ENCODE assay signal across 26 cellular contexts in genomic region chr11:23856654-23857053, GRCh38.
DNase-seq lines count a peak whose midpoint lies in the region; ATAC-seq, FAIRE-seq and TF ChIP-seq lines count a peak whose summit lies in the region.
"Had no signal": no experiment of that assay in that cellular context is flagged by ENCODE, and none has a peak within 500 bp of the region (broad histone marks: within the 10 kb centered on the region; RNA-seq: fewer than 3 reads in every experiment).

No MANE protein-coding gene starts in this region.

- in situ Hi-C loops in GM23248 (cut with MboI), result no loop called here

- no peaks in the 10 kb centered on the region for H4K20me1 ChIP-seq in GM23248 (ENCODE audit: insufficient read depth)

- peaks cover 11% of the 10 kb centered on the region for H3K4me1 ChIP-seq in GM23248 (ENCODE audit: insufficient read depth)
- H3K4me1 ChIP-seq: Caco-2, colonic mucosa had no signal

- H3K27ac ChIP-seq in GM23248, result no peak overlapping the region
- H3K27ac ChIP-seq: colonic mucosa, HL-60 had no signal

- no peak for TF ChIP-seq CTCF in bronchial epithelial cell (IDR thresholded peaks at IDR 0.05; ENCODE audit: insufficient read depth, low read length, severe bottlenecking)

- 4% methylated on average over 1 of the region's 1 CpG for WGBS in GM23248 (ENCODE audit: low coverage in 1 of 2, low lambda C conversion rate in 2 of 2, missing lambda C conversion rate in 2 of 2), 2 experiments

- H3K4me3 ChIP-seq in GM23248 (no peak overlapping the region), bronchial epithelial cell (ENCODE audit: low read depth, low read length) (no peak overlapping the region)
- H3K4me3 ChIP-seq: colonic mucosa, GM23338 had no signal

- H3F3A ChIP-seq in GM23248 (ENCODE audit: insufficient read depth), result no peaks in the 10 kb centered on the region

- peak overlapping the region; percentile 51 for H3K4me2 ChIP-seq in GM23248 (ENCODE audit: unreplicated experiment)
- H3K4me2 ChIP-seq: GM23338 had no signal

- H3K36me3 ChIP-seq in GM23248 (ENCODE audit: low read depth) (no peaks in the 10 kb centered on the region), bronchial epithelial cell (ENCODE audit: control insufficient read depth, insufficient read depth, low read length) (no peaks in the 10 kb centered on the region)
- H3K36me3 ChIP-seq: colonic mucosa had no signal

- peak; percentile 60 for DNase-seq in GM23248
- peak; percentile 6 for DNase-seq in NCI-H460 (ENCODE audit: extremely low read depth, low read depth)
- peak; percentile 58 for DNase-seq in bronchial epithelial cell (ENCODE audit: low read depth)
- peak; percentile 82 for DNase-seq in iris pigment epithelial cell (ENCODE audit: low read depth)
- DNase-seq in NCI-H1092 (lab: John Stamatoyannopoulos, UW), result no peak
- no peak for DNase-seq in DMS53 treated with DMSO at 0.1 percent for 48 hours (lab: John Stamatoyannopoulos, UW; ENCODE audit: unreplicated experiment)
- DNase-seq: activated CD8-positive, alpha-beta T cell treated with anti-CD3 and anti-CD28 coated beads, Interleukin-2, amount 10 ng/mL, durations not matched to agents 7 days and 5 days; activated naive CD4-positive, alpha-beta T cell treated with anti-CD3 and anti-CD28 coated beads, Interleukin-2, amount 10 ng/mL, durations not matched to agents 7 days and 5 days; activated T-cell treated with anti-CD3 and anti-CD28 coated beads, Interleukin-2, amount 50 U/mL, for 24 hours; Caco-2; colonic mucosa; left colon; NCI-H1417 treated with DMSO at 0.1 percent for 48 hours; NCI-H2171 treated with DMSO at 0.1 percent for 48 hours; NCI-H748 treated with DMSO at 0.1 percent for 48 hours; posterior cingulate gyrus; stimulated activated CD4-positive, alpha-beta T cell treated with anti-CD3 and anti-CD28 coated beads, Interleukin-4, amount 100 ng/mL, for 1 hour; stimulated activated naive CD8-positive, alpha-beta T cell treated with anti-CD3 and anti-CD28 coated beads, Interleukin-15, amount 100 ng/mL, for 72 hours; T1000 had no signal

- no peaks in the 10 kb centered on the region for H3K9me2 ChIP-seq in GM23248 (ENCODE audit: insufficient read depth)

- H3K9me3 ChIP-seq in GM23248 (ENCODE audit: low read depth), result no peaks in the 10 kb centered on the region
- H3K9me3 ChIP-seq: Caco-2, colonic mucosa had no signal

- H2AFZ ChIP-seq in GM23248, result peak overlapping the region; percentile 30; the same call in 1 of the 2 replicates
- H2AFZ ChIP-seq: GM23338 had no signal

- no peak for ATAC-seq in HG02798 (IDR thresholded peaks at IDR 0.05; ENCODE audit: poor library complexity, unreplicated experiment)
- ATAC-seq in HG03095 (IDR thresholded peaks at IDR 0.05; ENCODE audit: unreplicated experiment), result no peak
- ATAC-seq: activated CD4-positive, CD25-positive, alpha-beta regulatory T cell treated with anti-CD3 and anti-CD28 coated beads, Interleukin-2, amount 50 U/mL, for 24 hours; activated CD8-positive, alpha-beta T cell treated with anti-CD3 and anti-CD28 coated beads, Interleukin-2, amount 10 ng/mL, durations not matched to agents 7 days and 5 days; GM23338; left colon; Panc1; stimulated activated naive CD8-positive, alpha-beta T cell treated with anti-CD3 and anti-CD28 coated beads, Interleukin-15, amount 100 ng/mL, for 72 hours had no signal

- H3K79me2 ChIP-seq in GM23248 (ENCODE audit: insufficient read depth), result no peaks in the 10 kb centered on the region

- H3K9ac ChIP-seq in GM23248, result no peak overlapping the region

- no peak for FAIRE-seq in bronchial epithelial cell (lab: Jason Lieb, UNC)
- FAIRE-seq: endothelial cell of umbilical vein had no signal

- H3K27me3 ChIP-seq in GM23248 (replicated peaks; ENCODE audit: insufficient read depth) (no peaks in the 10 kb centered on the region), bronchial epithelial cell (ENCODE audit: control insufficient read depth, insufficient read depth, low read length) (no peaks in the 10 kb centered on the region)
- H3K27me3 ChIP-seq: colonic mucosa had no signal

Comparison
In these comparisons a context has a peak if more than half of its experiments do, and no peak if none do; other contexts are left out.
1. DNase-seq: peak in GM23248 (single experiment), NCI-H460 (single experiment), bronchial epithelial cell (single experiment) and iris pigment epithelial cell (single experiment); none in NCI-H1092 (single experiment) and DMS53 treated with DMSO at 0.1 percent for 48 hours (single experiment).